In genomic region chr3:123584988-123585937, GRCh38 we compare ENCODE assay signal across 8 cellular contexts. TPM values are rescaled to one million over a fixed set of nuclear protein-coding genes. Genes with fewer than 3 reads are reported as not detected.
DNase-seq lines count a peak whose midpoint lies in the region; ATAC-seq and TF ChIP-seq lines count a peak whose summit lies in the region.

HACD2 (minus strand) TSS chr3:123585053; CDS start chr3:123585027, 26 bp downstream.

- H3K4me1 Mint-ChIP-seq in Calu3 (ENCODE audit: low read depth, unreplicated experiment): peaks cover 8% of the 10 kb centered on the region
- peaks cover 4% of the 10 kb centered on the region for H3K4me1 Mint-ChIP-seq in endothelial cell (ENCODE audit: unreplicated experiment)
- H3K4me1 Mint-ChIP-seq in mesothelial cell of epicardium: peaks cover 20% of the 10 kb centered on the region

- H3K36me3 Mint-ChIP-seq in Calu3 (ENCODE audit: insufficient read depth, unreplicated experiment): peaks cover 14% of the 10 kb centered on the region
- peaks cover 23% of the 10 kb centered on the region for H3K36me3 Mint-ChIP-seq in endothelial cell (ENCODE audit: low read depth, unreplicated experiment)
- H3K36me3 Mint-ChIP-seq in mesothelial cell of epicardium: peaks cover 21% of the 10 kb centered on the region

- H3K9me3 Mint-ChIP-seq in Calu3 (ENCODE audit: low read depth, unreplicated experiment) (no peaks in the 10 kb centered on the region), endothelial cell (ENCODE audit: unreplicated experiment) (peaks cover 9% of the 10 kb centered on the region), mesothelial cell of epicardium (peaks cover 6% of the 10 kb centered on the region)

- H3K4me3 Mint-ChIP-seq in Calu3 (ENCODE audit: low read depth, unreplicated experiment) (no peak within 1 kb of the TSS), endothelial cell (ENCODE audit: unreplicated experiment) (peak within 1 kb of the TSS; percentile 96), mesothelial cell of epicardium (no peak within 1 kb of the TSS)

- BruUV-seq in Calu3 (replicated peaks; lab: Mats Ljungman, UMichigan): no TSS peak

- DNase-seq in Calu3 (peak; percentile 97), endothelial cell (ENCODE audit: low spot score) (peak; percentile 98), mesothelial cell of epicardium (ENCODE audit: low spot score in 2 of 2, unreplicated experiment in 2 of 2) (peak; percentile 93 to 96)
- DNase-seq in activated CD8-positive, alpha-beta memory T cell treated with anti-CD3 and anti-CD28 coated beads, Interleukin-2, amount 50 U/mL, for 4 hours: peak; percentile 94
- DNase-seq in stimulated activated CD8-positive, alpha-beta memory T cell treated with anti-CD3 and anti-CD28 coated beads, Interleukin-15, amount 100 ng/mL, for 48 hours (ENCODE audit: low read depth in 2 of 2): peak; percentile 93

- H3K36me3 ChIP-seq in HUES64 (ENCODE audit: insufficient read depth, low read length): peaks cover 21% of the 10 kb centered on the region
- H3K36me3 ChIP-seq in OCI-LY1 (ENCODE audit: insufficient read depth, low read length): peaks cover 44% of the 10 kb centered on the region

- intact Hi-C loops in Calu3 (cut with micrococcal nuclease; ENCODE audit: unreplicated experiment): no loop called here

- no peaks in the 10 kb centered on the region for H3K27me3 Mint-ChIP-seq in Calu3 (ENCODE audit: unreplicated experiment)
- H3K27me3 Mint-ChIP-seq in endothelial cell (ENCODE audit: unreplicated experiment): no peaks in the 10 kb centered on the region
- H3K27me3 Mint-ChIP-seq in mesothelial cell of epicardium (ENCODE audit: low read depth): no peaks in the 10 kb centered on the region

- peak; percentile 86 for ATAC-seq in GM21447 (IDR thresholded peaks at IDR 0.05; ENCODE audit: unreplicated experiment)

- H3K27ac Mint-ChIP-seq in Calu3 (ENCODE audit: unreplicated experiment) (no peak within 1 kb of the TSS), endothelial cell (ENCODE audit: unreplicated experiment) (no peak within 1 kb of the TSS), mesothelial cell of epicardium (peak within 1 kb of the TSS; percentile 77)

- no peak for TF ChIP-seq CTCF in Calu3 (IDR thresholded peaks at IDR 0.05; ENCODE audit: unreplicated experiment)
- no peak for TF ChIP-seq CTCF in OCI-LY1 (IDR thresholded peaks at IDR 0.05; ENCODE audit: low read length)
- TF ChIP-seq CTCF in endothelial cell (IDR thresholded peaks at IDR 0.05; ENCODE audit: unreplicated experiment): no peak
- no peak for TF ChIP-seq CTCF in mesothelial cell of epicardium (IDR thresholded peaks at IDR 0.05; ENCODE audit: unreplicated experiment)

- CTCF ChIA-PET in Calu3 (lab: Charles Lee): interaction anchor here (0.6 to 1.5 kb wide), 4 partner anchors 16 to 1221 kb away, joined by 3 to 4 read pairs (median 4); no protein-coding TSS in a partner anchor

- H3K4me3 ChIP-seq in HUES64 (ENCODE audit: low read length) (peak within 1 kb of the TSS; percentile 88), OCI-LY1 (ENCODE audit: low read depth, low read length, poor library complexity, severe bottlenecking) (peak within 1 kb of the TSS; percentile 85)

- H3K79me2 ChIP-seq in OCI-LY1 (ENCODE audit: insufficient read depth, low read length): no peaks in the 10 kb centered on the region

- WGBS in HUES64: under 1% methylated on average over 54 of the region's 54 CpGs

- no peaks in the 10 kb centered on the region for H3K9me2 ChIP-seq in OCI-LY1 (ENCODE audit: low read depth, low read length)

- H4K20me1 ChIP-seq in OCI-LY1 (ENCODE audit: insufficient read depth, low read length): no peaks in the 10 kb centered on the region

- H3F3A ChIP-seq in OCI-LY1 (ENCODE audit: insufficient read depth, low read length): no peaks in the 10 kb centered on the region

- peak within 1 kb of the TSS; percentile 73 for H2AFZ ChIP-seq in OCI-LY1 (ENCODE audit: low read length)

- H3K4me1 ChIP-seq in HUES64 (ENCODE audit: insufficient read depth, low read length) (peaks cover 17% of the 10 kb centered on the region), OCI-LY1 (ENCODE audit: insufficient read depth, low read length, severe bottlenecking) (peaks cover 30% of the 10 kb centered on the region)

- H3K9ac ChIP-seq in HUES64 (ENCODE audit: low read depth, low read length): peak within 1 kb of the TSS; percentile 98
- H3K9ac ChIP-seq in OCI-LY1 (ENCODE audit: low read length): peak within 1 kb of the TSS; percentile 89

- H3K27me3 ChIP-seq in HUES64 (ENCODE audit: insufficient read depth, low read length) (no peaks in the 10 kb centered on the region), OCI-LY1 (ENCODE audit: insufficient read depth, low read length) (no peaks in the 10 kb centered on the region)

- peak within 1 kb of the TSS; percentile 74 for H3K4me2 ChIP-seq in OCI-LY1 (ENCODE audit: low read length)

- H3K27ac ChIP-seq in HUES64 (ENCODE audit: low read depth, low read length) (peak within 1 kb of the TSS; percentile 95), OCI-LY1 (ENCODE audit: low read depth, low read length, poor library complexity, severe bottlenecking) (peak within 1 kb of the TSS; percentile 63)

- H3K9me3 ChIP-seq in HUES64 (ENCODE audit: insufficient read depth, low read depth, low read length) (peaks cover 7% of the 10 kb centered on the region; the same call in 1 of the 2 replicates), OCI-LY1 (ENCODE audit: low read length) (no peaks in the 10 kb centered on the region)

RNA-seq across cellular contexts. Expression of gene HACD2, which starts in this region (rescaled TPM):
- total RNA-seq in Calu3 (2022) (55.4 and 69.0 TPM in 2 replicates), endothelial cell (ENCODE audit: unreplicated experiment) (13.9 TPM), mesothelial cell of epicardium (22.8 to 23.7 TPM (median 22.9 TPM) in 3 replicates)
- 30.8 TPM for polyA plus RNA-seq in HUES64 (2013, experiment 1 of 2)
- 29.8 TPM for polyA plus RNA-seq in HUES64 (2013, experiment 2 of 2)

Comparison
In these comparisons a context has a peak if more than half of its experiments do, and no peak if none do; other contexts are left out.
1. Peak in every context shown above with its lines: DNase-seq, ATAC-seq, H3K4me3 ChIP-seq and H3K27ac ChIP-seq.